Comparison of ENCODE assay signal across 29 cellular contexts in genomic region chrX:75076429-75076828, GRCh38.
"Had no signal": no experiment of that assay in that cellular context is flagged by ENCODE, and none has a peak within 500 bp of the region (broad histone marks: within the 10 kb centered on the region; RNA-seq: fewer than 3 reads in every experiment).

No MANE protein-coding gene starts in this region.

- H3K4me1 Mint-ChIP-seq: activated CD4-positive, alpha-beta T cell treated with anti-CD3 and anti-CD28 coated beads for 36 hours; activated naive CD8-positive, alpha-beta T cell treated with anti-CD3 and anti-CD28 coated beads for 36 hours; immature natural killer cell; stimulated activated naive B cell treated with anti-CD40 and anti-IgM and Interleukin-4, amounts not matched to agents 10 μg/mL and 1 μg/mL and 100 μg/mL, for 72 hours had no signal

- H3K27ac ChIP-seq: adrenal gland, brain microvascular endothelial cell, left lung, lower lobe of right lung, stomach, thyroid gland, upper lobe of left lung, vagina had no signal

- H3K9me3 ChIP-seq: adrenal gland, left lung, lower lobe of right lung, stomach, thyroid gland, upper lobe of left lung, vagina had no signal

- H3K4me1 ChIP-seq: adrenal gland, left lung, lower lobe of right lung, stomach, thyroid gland, upper lobe of left lung, vagina had no signal

- DNase-seq: activated CD4-positive, alpha-beta T cell treated with anti-CD3 and anti-CD28 coated beads for 36 hours; activated CD4-positive, alpha-beta T cell treated with anti-CD3 and anti-CD28 coated beads, Interleukin-2, amount 50 U/mL, for 4 hours; activated CD4-positive, CD25-positive, alpha-beta regulatory T cell; activated effector memory CD4-positive, alpha-beta T cell treated with Interleukin-2 at 50 U/mL for 16 hours; activated naive CD4-positive, alpha-beta T cell treated with anti-CD3 and anti-CD28 coated beads for 36 hours; activated naive CD8-positive, alpha-beta T cell treated with anti-CD3 and anti-CD28 coated beads for 36 hours; adrenal gland; aorta; brain microvascular endothelial cell; cortex of kidney; effector memory CD8-positive, alpha-beta T cell; foreskin fibroblast; head of caudate nucleus; hippocampal formation; immature natural killer cell; kidney glomerular epithelial cell; left lung; lower lobe of right lung; mesenchymal stem cell; naive thymus-derived CD8-positive, alpha-beta T cell; posterior cingulate gyrus; right cardiac atrium; stimulated activated CD4-positive, alpha-beta T cell treated with anti-CD3 and anti-CD28 coated beads, Interleukin-15, amount 100 ng/mL, for 24 hours; stimulated activated CD4-positive, alpha-beta T cell treated with anti-CD3 and anti-CD28 coated beads, Interleukin-2, amount 100 ng/mL, for 24 hours; stimulated activated naive B cell treated with anti-CD40 and anti-IgM and Interleukin-4, amounts not matched to agents 10 μg/mL and 1 μg/mL and 100 μg/mL, for 72 hours; stomach; thyroid gland; upper lobe of left lung had no signal

- H3K9me3 Mint-ChIP-seq: activated naive CD4-positive, alpha-beta T cell treated with anti-CD3 and anti-CD28 coated beads for 36 hours; activated naive CD8-positive, alpha-beta T cell treated with anti-CD3 and anti-CD28 coated beads for 36 hours; effector memory CD8-positive, alpha-beta T cell; immature natural killer cell; naive thymus-derived CD8-positive, alpha-beta T cell; stimulated activated naive B cell treated with anti-CD40 and anti-IgM and Interleukin-4, amounts not matched to agents 10 μg/mL and 1 μg/mL and 100 μg/mL, for 72 hours had no signal

- H3K4me3 ChIP-seq: adrenal gland, left lung, lower lobe of right lung, stomach, thyroid gland, upper lobe of left lung, vagina had no signal

- H3K27me3 ChIP-seq: adrenal gland, brain microvascular endothelial cell, left lung, stomach, thyroid gland, upper lobe of left lung, vagina had no signal

- H3K27me3 Mint-ChIP-seq: activated CD4-positive, alpha-beta T cell treated with anti-CD3 and anti-CD28 coated beads for 36 hours; activated naive CD8-positive, alpha-beta T cell treated with anti-CD3 and anti-CD28 coated beads for 36 hours; effector memory CD8-positive, alpha-beta T cell; naive thymus-derived CD8-positive, alpha-beta T cell; stimulated activated naive B cell treated with anti-CD40 and anti-IgM and Interleukin-4, amounts not matched to agents 10 μg/mL and 1 μg/mL and 100 μg/mL, for 72 hours had no signal

- H3K36me3 ChIP-seq: adrenal gland, brain microvascular endothelial cell, stomach, thyroid gland, upper lobe of left lung, vagina had no signal

- H3K27ac Mint-ChIP-seq: activated CD4-positive, alpha-beta T cell treated with anti-CD3 and anti-CD28 coated beads for 36 hours; activated naive CD4-positive, alpha-beta T cell treated with anti-CD3 and anti-CD28 coated beads for 36 hours; activated naive CD8-positive, alpha-beta T cell treated with anti-CD3 and anti-CD28 coated beads for 36 hours; effector memory CD8-positive, alpha-beta T cell; immature natural killer cell; naive thymus-derived CD8-positive, alpha-beta T cell; stimulated activated naive B cell treated with anti-CD40 and anti-IgM and Interleukin-4, amounts not matched to agents 10 μg/mL and 1 μg/mL and 100 μg/mL, for 72 hours had no signal

- H3K4me3 Mint-ChIP-seq: activated CD4-positive, alpha-beta T cell treated with anti-CD3 and anti-CD28 coated beads for 36 hours; activated naive CD4-positive, alpha-beta T cell treated with anti-CD3 and anti-CD28 coated beads for 36 hours; activated naive CD8-positive, alpha-beta T cell treated with anti-CD3 and anti-CD28 coated beads for 36 hours; effector memory CD8-positive, alpha-beta T cell; immature natural killer cell; naive thymus-derived CD8-positive, alpha-beta T cell; stimulated activated naive B cell treated with anti-CD40 and anti-IgM and Interleukin-4, amounts not matched to agents 10 μg/mL and 1 μg/mL and 100 μg/mL, for 72 hours had no signal

- ATAC-seq: activated CD4-positive, alpha-beta T cell treated with anti-CD3 and anti-CD28 coated beads for 36 hours; effector memory CD8-positive, alpha-beta T cell; left lung; lower lobe of right lung; naive thymus-derived CD8-positive, alpha-beta T cell; right cardiac atrium; stimulated activated naive B cell treated with anti-CD40 and anti-IgM and Interleukin-4, amounts not matched to agents 10 μg/mL and 1 μg/mL and 100 μg/mL, for 72 hours had no signal
